Comparison of ENCODE assay signal across 8 cellular contexts in genomic region chr7:116576350-116577319, GRCh38. TPM values are rescaled to one million over a fixed set of nuclear protein-coding genes. Genes with fewer than 3 reads are reported as not detected.
DNase-seq lines count a peak whose midpoint lies in the region; ATAC-seq and TF ChIP-seq lines count a peak whose summit lies in the region.

No MANE protein-coding gene starts in this region.

- WGBS in adipose tissue, 3 donors, result 71 to 80% (median 76%) methylated on average over 7 of the region's 7 CpGs

- no peak for TF ChIP-seq CTCF in mucosa of descending colon (IDR thresholded peaks at IDR 0.05)

- no peak overlapping the region for H3K4me3 ChIP-seq in mucosa of descending colon

- peaks cover 11% of the 10 kb centered on the region for H3K4me1 ChIP-seq in mucosa of descending colon (ENCODE audit: low read depth)

- H3K9me3 ChIP-seq in mucosa of descending colon, result no peaks in the 10 kb centered on the region

- ATAC-seq in GM18508 (IDR thresholded peaks at IDR 0.05; ENCODE audit: insufficient read depth, unreplicated experiment) (peak; percentile 6), HG02970 (IDR thresholded peaks at IDR 0.05; ENCODE audit: low FRiP score, unreplicated experiment) (peak; percentile 32), mucosa of descending colon (peak; percentile 41)

- no peaks in the 10 kb centered on the region for H3K36me3 ChIP-seq in mucosa of descending colon (ENCODE audit: low read depth)

- no peak for DNase-seq in mucosa of descending colon
- no peak for DNase-seq in AML-193 (lab: John Stamatoyannopoulos, UW)
- no peak for DNase-seq in posterior vena cava (ENCODE audit: low spot score)
- DNase-seq in NOMO-1 treated with dmso at 0.1 percent for 144 hours (lab: John Stamatoyannopoulos, UW; ENCODE audit: unreplicated experiment), result no peak
- no peak for DNase-seq in NCI-H345 treated with DMSO at 0.1 percent for 48 hours (lab: John Stamatoyannopoulos, UW; ENCODE audit: unreplicated experiment)

- intact Hi-C loops in mucosa of descending colon (cut with DNase I, micrococcal nuclease) (no loop called here), posterior vena cava (cut with DNase I) (no loop called here)

- peak overlapping the region; percentile 57 for H3K27ac ChIP-seq in adipose tissue (ENCODE audit: low read depth, low read length)

RNA-seq across cellular contexts. Expression of gene CAV1, which starts 51.8 kb away (rescaled TPM):
- 100 to 1,000 TPM in 2 of 3 donors, 10 to 100 TPM in 1; 41.4 to 407 (median 203) TPM for polyA plus RNA-seq in adipose tissue
- 100 to 1,000 TPM in 1 of 3 donors, 10 to 100 TPM in 2; 17.9 to 248 (median 46.1) TPM for total RNA-seq in mucosa of descending colon
- 100 to 1,000 TPM; 226 to 291 TPM for total RNA-seq in posterior vena cava
